In the genomic region with DNA sequence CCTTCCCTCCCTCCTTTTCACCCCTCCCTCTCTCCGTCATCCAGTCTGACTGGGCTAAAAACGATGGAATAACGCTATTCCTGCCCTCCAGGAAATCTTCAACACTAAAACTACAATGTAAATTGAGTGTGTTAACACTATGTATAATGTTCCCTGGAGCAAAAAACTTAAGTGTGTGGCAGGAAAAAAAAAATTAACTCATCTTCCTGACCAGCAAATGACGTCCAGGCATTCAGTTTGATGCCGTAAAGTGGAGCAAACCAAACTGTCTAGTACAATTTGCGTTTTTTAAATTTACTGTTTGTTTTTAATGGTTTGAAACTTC, we compare ENCODE assay signal across 8 cellular contexts. TPM values are rescaled to one million over a fixed set of nuclear protein-coding genes. Genes with fewer than 3 reads are reported as not detected.
A peak's percentile ranks its signal among the peaks of the same experiment; 100 is the strongest.
DNase-seq lines count a peak whose midpoint lies in the region; ATAC-seq and TF ChIP-seq lines count a peak whose summit lies in the region.

No MANE protein-coding gene starts in this region.

- H3K9me3 ChIP-seq in left ventricle myocardium inferior (replicated peaks), result no peaks in the 10 kb centered on the region
- H3K9me3 ChIP-seq in uterus, result no peaks in the 10 kb centered on the region

- no peak for TF ChIP-seq POLR2A in uterus (IDR thresholded peaks at IDR 0.05)

- no peak overlapping the region for H3K23ac ChIP-seq in mesendoderm (ENCODE audit: low read length)

- H2BK120ac ChIP-seq in mesendoderm (ENCODE audit: low read depth, low read length), result no peak overlapping the region

- H3K79me1 ChIP-seq in mesendoderm (ENCODE audit: low read length), result peaks cover 5% of the 10 kb centered on the region

- no peak for ATAC-seq in left ventricle myocardium superior
- ATAC-seq in left lobe of liver, result no peak
- no peak for ATAC-seq in HG03159 (IDR thresholded peaks at IDR 0.05; ENCODE audit: unreplicated experiment)

- no peaks in the 10 kb centered on the region for H3K9me3 Mint-ChIP-seq in MCF 10A (ENCODE audit: unreplicated experiment)

- H3K18ac ChIP-seq in mesendoderm (ENCODE audit: low read length), result no peak overlapping the region

- peak overlapping the region; percentile 59 for H3K56ac ChIP-seq in mesendoderm (ENCODE audit: low read length)

- H4K5ac ChIP-seq in mesendoderm (ENCODE audit: low read length), result peak overlapping the region; percentile 2

- H3K27ac Mint-ChIP-seq in MCF 10A (ENCODE audit: low read depth, unreplicated experiment), result peak overlapping the region; percentile 81

- H3K4me1 ChIP-seq in left ventricle myocardium inferior (peaks cover 73% of the 10 kb centered on the region), mesendoderm (ENCODE audit: control insufficient read depth, low read depth, low read length) (peaks cover 5% of the 10 kb centered on the region), uterus (peaks cover 0 to 3% of the 10 kb centered on the region in 2 donors)

- H3K27ac ChIP-seq in left ventricle myocardium inferior (replicated peaks) (peak overlapping the region; percentile 92), mesendoderm (ENCODE audit: low read depth, low read length) (no peak overlapping the region), uterus (peak overlapping the region; percentile 68 to 81)

- intact Hi-C loops in left ventricle myocardium inferior (cut with micrococcal nuclease) (no loop called here), left ventricle myocardium superior (cut with micrococcal nuclease) (no loop called here), MCF 10A (cut with micrococcal nuclease) (no loop called here), uterus (cut with DNase I; ENCODE audit: low total_unique reads) (loop anchor here (10.0 kb wide), 1 partner anchor 313 kb away; the partner anchor contains the start of gene STMP1)

- H3K36me3 ChIP-seq in left ventricle myocardium inferior (no peaks in the 10 kb centered on the region), mesendoderm (ENCODE audit: control insufficient read depth, insufficient read depth, low read length) (no peaks in the 10 kb centered on the region), uterus (no peaks in the 10 kb centered on the region)

- H3K27me3 Mint-ChIP-seq in MCF 10A (ENCODE audit: insufficient read depth, unreplicated experiment), result no peaks in the 10 kb centered on the region

- no peak overlapping the region for H2BK15ac ChIP-seq in mesendoderm (replicated peaks; ENCODE audit: low read depth)

- peak overlapping the region; percentile 93 for H3K4me3 ChIP-seq in left ventricle myocardium inferior
- peak overlapping the region; percentile 17 for H3K4me3 ChIP-seq in mesendoderm (ENCODE audit: low read length)
- peak overlapping the region; percentile 71 to 91 for H3K4me3 ChIP-seq in uterus

- H3K9ac ChIP-seq in mesendoderm (ENCODE audit: low read length), result peak overlapping the region; percentile 27

- DNase-seq in left ventricle myocardium inferior (no peak), left ventricle myocardium superior (no peak), MCF 10A (ENCODE audit: unreplicated experiment) (no peak), mesendoderm (no peak), uterus (no peak), left lobe of liver (ENCODE audit: low spot score) (no peak), NCI-H2227 treated with DMSO at 0.1 percent for 48 hours (lab: John Stamatoyannopoulos, UW) (no peak)

- H2AK5ac ChIP-seq in mesendoderm (ENCODE audit: low read length), result no peak overlapping the region

- H3K4me2 ChIP-seq in mesendoderm (ENCODE audit: low read length), result peak overlapping the region; percentile 34

- no peaks in the 10 kb centered on the region for H3K27me3 ChIP-seq in left ventricle myocardium inferior (ENCODE audit: low read depth)
- H3K27me3 ChIP-seq in mesendoderm (ENCODE audit: insufficient read depth, low read length, poor library complexity), result no peaks in the 10 kb centered on the region
- no peaks in the 10 kb centered on the region for H3K27me3 ChIP-seq in uterus

- POLR2A ChIA-PET in MCF 10A (lab: Yijun Ruan, JAX), result interaction anchor here (0.5 to 1.3 kb wide), 3 partner anchors 17 to 73 kb away, joined by 3 to 4 read pairs (median 4); no protein-coding TSS in a partner anchor

- CTCF ChIA-PET in MCF 10A (lab: Yijun Ruan, JAX), result interaction anchor here (0.7 to 1.4 kb wide), 3 partner anchors 18 to 428 kb away, joined by 3 to 8 read pairs (median 5); no protein-coding TSS in a partner anchor

- WGBS in mesendoderm (ENCODE audit: extremely low coverage, insufficient coverage, low lambda C conversion rate), result no CpG with 5 or more reads among the region's 6 CpGs

- H2BK5ac ChIP-seq in mesendoderm (ENCODE audit: low read length), result no peak overlapping the region

- H3K4ac ChIP-seq in mesendoderm (ENCODE audit: low read depth, low read length), result no peak overlapping the region

- peak overlapping the region; percentile 83 for H3K4me3 Mint-ChIP-seq in MCF 10A (ENCODE audit: unreplicated experiment)

- H4K8ac ChIP-seq in mesendoderm (ENCODE audit: low read depth, low read length), result no peak overlapping the region

- H3K36me3 Mint-ChIP-seq in MCF 10A (ENCODE audit: insufficient read depth, unreplicated experiment), result peaks cover 11% of the 10 kb centered on the region

- peaks cover 29% of the 10 kb centered on the region for H3K79me2 ChIP-seq in mesendoderm (ENCODE audit: control insufficient read depth, insufficient read depth, low read length)

- TSS peak; percentile 59 for BruUV-seq in MCF 10A (replicated peaks; lab: Mats Ljungman, UMichigan)

- no peak for TF ChIP-seq CTCF in left ventricle myocardium inferior (IDR thresholded peaks at IDR 0.05; ENCODE audit: borderline replicate concordance)
- TF ChIP-seq CTCF in MCF 10A (IDR thresholded peaks at IDR 0.05; ENCODE audit: unreplicated experiment), result no peak
- TF ChIP-seq CTCF in uterus (IDR thresholded peaks at IDR 0.05), result no peak

- peaks cover 34% of the 10 kb centered on the region for H3K4me1 Mint-ChIP-seq in MCF 10A (ENCODE audit: insufficient read depth, unreplicated experiment)

RNA-seq across cellular contexts. Expression of gene MTPN, which starts 0.5 kb away (rescaled TPM):
- 67.9 TPM for total RNA-seq in left ventricle myocardium inferior
- 75.2 TPM for total RNA-seq in left ventricle myocardium superior
- total RNA-seq in MCF 10A (2022), result 153 and 178 TPM in 2 replicates
- 102 TPM for polyA plus RNA-seq in mesendoderm (2013, experiment 1 of 2)
- polyA plus RNA-seq in mesendoderm (2013, experiment 2 of 2), result 102 TPM
- 100 to 1,000 TPM in 1 of 4 donors, 10 to 100 TPM in 3; 53.8 to 125 (median 76.8) TPM for total RNA-seq in uterus
- 29.5 TPM for total RNA-seq in left lobe of liver

Comparison
In these comparisons a context has a peak if more than half of its experiments do, and no peak if none do; other contexts are left out.
1. H3K4me3 ChIP-seq: peak in every context shown above with its lines; median percentile 93 in left ventricle myocardium inferior; 81 in uterus; 17 in mesendoderm.